8 cellular contexts compared by ENCODE assay signal in genomic region chr13:99656092-99656745, GRCh38. TPM values are rescaled to one million over a fixed set of nuclear protein-coding genes. Genes with fewer than 3 reads are reported as not detected.
DNase-seq lines count a peak whose midpoint lies in the region; ATAC-seq lines count a peak whose summit lies in the region.

No MANE protein-coding gene starts in this region.

- DNase-seq in A172 (ENCODE audit: low spot score) (peak; percentile 88), NCI-H446 (lab: John Stamatoyannopoulos, UW) (peak; percentile 76 to 77), cerebellar cortex (ENCODE audit: low spot score) (peak; percentile 96), kidney glomerular epithelial cell (lab: John Stamatoyannopoulos, UW) (peak; percentile 68)
- peak; percentile 67 for DNase-seq in activated CD4-positive, alpha-beta T cell treated with anti-CD3 and anti-CD28 coated beads for 1 hour
- peak; percentile 80 for DNase-seq in stimulated activated CD4-positive, alpha-beta T cell treated with anti-CD3 and anti-CD28 coated beads, Interleukin-4, amount 100 ng/mL, for 1 hour

- ATAC-seq in GM18861 (IDR thresholded peaks at IDR 0.05; ENCODE audit: unreplicated experiment): peak; percentile 42
- ATAC-seq in HG03342 (IDR thresholded peaks at IDR 0.05; ENCODE audit: unreplicated experiment): peak; percentile 77

RNA-seq across cellular contexts. Expression of gene CLYBL, which starts 49.7 kb away (rescaled TPM):
- total RNA-seq in A172 (2014; rRNA removed; shearing (Covaris generic)): 5.1 and 7.3 TPM in 2 replicates

Comparison
In these comparisons a context has a peak if more than half of its experiments do, and no peak if none do; other contexts are left out.
1. Peak in every context shown above with its lines: DNase-seq and ATAC-seq.